2 cellular contexts compared by ENCODE assay signal in the genomic region with DNA sequence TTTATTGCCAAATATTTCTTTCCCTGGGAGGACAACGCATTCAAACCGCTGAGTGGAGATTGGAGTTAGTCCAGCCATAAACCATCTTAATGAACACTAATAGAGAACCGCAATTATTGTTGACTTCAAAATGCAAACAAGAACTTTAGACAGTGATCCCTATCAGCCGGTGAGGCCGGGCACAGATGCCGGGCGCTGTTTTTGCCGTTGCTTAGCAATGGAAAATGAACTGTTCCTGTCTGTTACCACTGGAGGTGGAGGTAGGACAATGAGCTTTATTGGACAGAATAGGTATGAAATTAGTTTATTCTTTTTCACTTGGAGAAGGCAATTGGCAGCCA.
TF ChIP-seq lines count a peak whose summit lies in the region.

No MANE protein-coding gene starts in this region.

TF ChIP-seq in IMR-90, 13 proteins besides CTCF, POLR2A, EP300 and RAD21 (continued from another document):
- TF ChIP-seq MAZ (IDR thresholded peaks at IDR 0.05; ENCODE audit: borderline replicate concordance, low read depth, low read length) = no peak
- TF ChIP-seq MXI1 (IDR thresholded peaks at IDR 0.05; ENCODE audit: borderline replicate concordance, low read depth, low read length) = no peak
- no peak for TF ChIP-seq NFE2L2 (IDR thresholded peaks at IDR 0.05; ENCODE audit: low read depth, low read length)
- no peak for TF ChIP-seq RFX5 (IDR thresholded peaks at IDR 0.05; ENCODE audit: low read depth, low read length)
- no peak for TF ChIP-seq ELK1 (IDR thresholded peaks at IDR 0.05; ENCODE audit: borderline replicate concordance, low read depth, low read length)

TF ChIP-seq in SK-N-SH treated with all-trans-retinoic acid at 6 μM for 48 hours, 23 proteins besides CTCF, POLR2A, EP300 and RAD21 (continued from another document):
- TF ChIP-seq, protein P1, sequence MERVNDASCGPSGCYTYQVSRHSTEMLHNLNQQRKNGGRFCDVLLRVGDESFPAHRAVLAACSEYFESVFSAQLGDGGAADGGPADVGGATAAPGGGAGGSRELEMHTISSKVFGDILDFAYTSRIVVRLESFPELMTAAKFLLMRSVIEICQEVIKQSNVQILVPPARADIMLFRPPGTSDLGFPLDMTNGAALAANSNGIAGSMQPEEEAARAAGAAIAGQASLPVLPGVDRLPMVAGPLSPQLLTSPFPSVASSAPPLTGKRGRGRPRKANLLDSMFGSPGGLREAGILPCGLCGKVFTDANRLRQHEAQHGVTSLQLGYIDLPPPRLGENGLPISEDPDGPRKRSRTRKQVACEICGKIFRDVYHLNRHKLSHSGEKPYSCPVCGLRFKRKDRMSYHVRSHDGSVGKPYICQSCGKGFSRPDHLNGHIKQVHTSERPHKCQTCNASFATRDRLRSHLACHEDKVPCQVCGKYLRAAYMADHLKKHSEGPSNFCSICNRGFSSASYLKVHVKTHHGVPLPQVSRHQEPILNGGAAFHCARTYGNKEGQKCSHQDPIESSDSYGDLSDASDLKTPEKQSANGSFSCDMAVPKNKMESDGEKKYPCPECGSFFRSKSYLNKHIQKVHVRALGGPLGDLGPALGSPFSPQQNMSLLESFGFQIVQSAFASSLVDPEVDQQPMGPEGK (CRISPR knock-in tag; IDR thresholded peaks at IDR 0.05; ENCODE audit: borderline replicate concordance) = no peak
- no peak for TF ChIP-seq ESRRG (CRISPR knock-in tag; IDR thresholded peaks at IDR 0.05)
- TF ChIP-seq, protein P2, sequence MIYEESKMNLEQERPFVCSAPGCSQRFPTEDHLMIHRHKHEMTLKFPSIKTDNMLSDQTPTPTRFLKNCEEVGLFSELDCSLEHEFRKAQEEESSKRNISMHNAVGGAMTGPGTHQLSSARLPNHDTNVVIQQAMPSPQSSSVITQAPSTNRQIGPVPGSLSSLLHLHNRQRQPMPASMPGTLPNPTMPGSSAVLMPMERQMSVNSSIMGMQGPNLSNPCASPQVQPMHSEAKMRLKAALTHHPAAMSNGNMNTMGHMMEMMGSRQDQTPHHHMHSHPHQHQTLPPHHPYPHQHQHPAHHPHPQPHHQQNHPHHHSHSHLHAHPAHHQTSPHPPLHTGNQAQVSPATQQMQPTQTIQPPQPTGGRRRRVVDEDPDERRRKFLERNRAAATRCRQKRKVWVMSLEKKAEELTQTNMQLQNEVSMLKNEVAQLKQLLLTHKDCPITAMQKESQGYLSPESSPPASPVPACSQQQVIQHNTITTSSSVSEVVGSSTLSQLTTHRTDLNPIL (CRISPR knock-in tag; IDR thresholded peaks at IDR 0.05; ENCODE audit: low read depth) = no peak
- TF ChIP-seq ISL1 (CRISPR knock-in tag; IDR thresholded peaks at IDR 0.05) = peak; percentile 58
- TF ChIP-seq PPARA (CRISPR knock-in tag; IDR thresholded peaks at IDR 0.05; ENCODE audit: borderline replicate concordance) = no peak
- TF ChIP-seq ZNF565 (CRISPR knock-in tag; conservative IDR thresholded peaks at IDR 0.05; ENCODE audit: low read depth) = no peak
- TF ChIP-seq POU6F1 (CRISPR knock-in tag; IDR thresholded peaks at IDR 0.05; ENCODE audit: borderline replicate concordance, low read depth) = no peak
- TF ChIP-seq TCF4 (CRISPR knock-in tag; IDR thresholded peaks at IDR 0.05; ENCODE audit: borderline replicate concordance) = peak; percentile 34; the same call in 1 of the 2 replicates
- TF ChIP-seq SNAI2 (CRISPR knock-in tag; IDR thresholded peaks at IDR 0.05) = no peak
- TF ChIP-seq TSHZ2 (CRISPR knock-in tag; IDR thresholded peaks at IDR 0.05) = no peak
- TF ChIP-seq BACH2 (CRISPR knock-in tag; IDR thresholded peaks at IDR 0.05; ENCODE audit: borderline replicate concordance) = no peak
- no peak for TF ChIP-seq ZFP3 (CRISPR knock-in tag; IDR thresholded peaks at IDR 0.05)
